20 cellular contexts compared by ENCODE assay signal in the genomic region with DNA sequence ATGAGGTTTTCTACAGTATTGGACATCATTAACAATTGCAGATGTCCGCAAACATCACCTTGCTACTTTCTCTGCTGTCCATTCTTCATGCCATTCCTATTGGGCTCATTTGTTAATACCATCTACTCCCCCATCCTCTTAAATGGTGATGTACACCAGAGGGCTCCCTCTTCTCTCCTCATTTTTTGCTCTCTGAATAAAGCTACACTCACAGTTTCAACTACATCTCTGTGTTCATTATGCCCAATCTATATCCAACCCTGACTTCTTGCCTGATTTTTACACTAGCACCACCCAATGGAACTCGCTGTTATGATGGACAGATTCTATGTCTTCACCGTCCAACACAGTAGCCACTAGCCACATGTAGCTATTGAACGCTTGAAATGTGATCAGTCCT.
"Had no signal": no experiment of that assay in that cellular context is flagged by ENCODE, and none has a peak within 500 bp of the region (broad histone marks: within the 10 kb centered on the region; RNA-seq: fewer than 3 reads in every experiment).

No MANE protein-coding gene starts in this region.

- H3K4me3 ChIP-seq: body of pancreas, colonic mucosa, esophagus muscularis mucosa, stomach, testis, upper lobe of right lung had no signal

- ATAC-seq: activated CD8-positive, alpha-beta T cell treated with anti-CD3 and anti-CD28 coated beads for 36 hours; activated naive CD4-positive, alpha-beta T cell treated with anti-CD3 and anti-CD28 coated beads, Interleukin-2, amount 50 U/mL, for 72 hours; activated T-cell treated with anti-CD3 and anti-CD28 coated beads, Interleukin-2, amount 50 U/mL, for 72 hours; body of pancreas; natural killer cell; upper lobe of right lung had no signal

- DNase-seq: activated CD4-positive, alpha-beta T cell treated with anti-CD3 and anti-CD28 coated beads for 4 hours; activated CD8-positive, alpha-beta memory T cell treated with anti-CD3 and anti-CD28 coated beads, Interleukin-2, amount 50 U/mL, for 4 hours; activated CD8-positive, alpha-beta T cell treated with anti-CD3 and anti-CD28 coated beads for 36 hours; activated gamma-delta T cell; activated T-cell treated with anti-CD3 and anti-CD28 coated beads, Interleukin-2, amount 50 U/mL, for 72 hours; amniotic stem cell; body of pancreas; caudate nucleus; colonic mucosa; foreskin fibroblast; mesendoderm; natural killer cell; stimulated activated CD4-positive, alpha-beta T cell treated with anti-CD3 and anti-CD28 coated beads, Interleukin-2, amount 100 ng/mL, for 24 hours; stomach; testis; upper lobe of right lung; WERI-Rb-1 had no signal

- H3K27ac Mint-ChIP-seq: activated CD8-positive, alpha-beta T cell treated with anti-CD3 and anti-CD28 coated beads for 36 hours; activated naive CD4-positive, alpha-beta T cell treated with anti-CD3 and anti-CD28 coated beads, Interleukin-2, amount 50 U/mL, for 72 hours; activated T-cell treated with anti-CD3 and anti-CD28 coated beads, Interleukin-2, amount 50 U/mL, for 72 hours; natural killer cell had no signal

- H3K27me3 ChIP-seq: body of pancreas, colonic mucosa, esophagus muscularis mucosa, neutrophil, stomach, testis, upper lobe of right lung had no signal

- H3K4me1 Mint-ChIP-seq: natural killer cell had no signal

- H3K4me1 ChIP-seq: body of pancreas, colonic mucosa, esophagus muscularis mucosa, stomach, testis, upper lobe of right lung had no signal

- H3K27ac ChIP-seq: body of pancreas, colonic mucosa, esophagus muscularis mucosa, neutrophil, stomach, testis, upper lobe of right lung, WERI-Rb-1 had no signal

- H3K27me3 Mint-ChIP-seq: activated CD8-positive, alpha-beta T cell treated with anti-CD3 and anti-CD28 coated beads for 36 hours had no signal

- H3K36me3 ChIP-seq: colonic mucosa, esophagus muscularis mucosa, neutrophil, stomach, upper lobe of right lung, WERI-Rb-1 had no signal

- H3K9me3 ChIP-seq: body of pancreas, colonic mucosa, esophagus muscularis mucosa, neutrophil, stomach, testis, upper lobe of right lung had no signal

- H3K36me3 Mint-ChIP-seq: activated naive CD4-positive, alpha-beta T cell treated with anti-CD3 and anti-CD28 coated beads, Interleukin-2, amount 50 U/mL, for 72 hours; natural killer cell had no signal

- H3K4me3 Mint-ChIP-seq: activated CD8-positive, alpha-beta T cell treated with anti-CD3 and anti-CD28 coated beads for 36 hours; activated T-cell treated with anti-CD3 and anti-CD28 coated beads, Interleukin-2, amount 50 U/mL, for 72 hours; natural killer cell had no signal
